In the genomic region with DNA sequence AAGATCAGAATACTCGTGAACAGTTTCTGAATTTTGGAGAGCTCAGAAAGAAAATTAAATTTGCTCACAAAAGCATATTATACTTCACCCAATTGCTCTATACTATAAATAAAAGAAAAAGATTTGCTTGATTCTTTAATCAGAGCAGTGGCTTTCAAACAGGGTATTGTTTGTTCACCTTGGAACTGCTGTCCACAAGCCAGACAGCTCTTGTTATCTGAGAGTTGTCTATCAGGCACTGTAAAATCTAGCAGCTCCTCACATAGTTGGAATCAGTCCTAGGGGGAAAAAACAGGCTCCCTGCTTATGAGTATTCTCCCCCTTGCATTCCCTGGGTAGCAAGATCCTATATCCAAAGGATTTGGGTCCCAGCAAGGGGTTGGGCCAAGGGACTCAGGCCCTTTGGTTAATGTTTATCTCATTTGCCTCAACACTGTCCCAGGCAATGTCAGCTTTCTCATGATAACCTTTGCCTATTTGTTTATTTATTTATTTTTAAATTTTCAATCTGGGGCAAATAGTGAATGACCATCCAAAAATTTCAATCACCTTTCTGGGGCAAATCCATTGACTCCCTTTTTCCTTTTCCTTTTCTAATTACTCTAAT, we compare ENCODE assay signal across 9 cellular contexts. TPM values are rescaled to one million over a fixed set of nuclear protein-coding genes. Genes with fewer than 3 reads are reported as not detected.
"Had no signal": no experiment of that assay in that cellular context is flagged by ENCODE, and none has a peak within 500 bp of the region (broad histone marks: within the 10 kb centered on the region; RNA-seq: fewer than 3 reads in every experiment).

No MANE protein-coding gene starts in this region.

- DNase-seq: IMR-90, KBM-7, KG1 had no signal

- H3K4me3 ChIP-seq: K562 had no signal

- FAIRE-seq: HTR-8/SVneo, K562 had no signal

- ATAC-seq: K562 had no signal

- H3K27ac ChIP-seq: HL-60 had no signal

RNA-seq across cellular contexts. Expression of gene MAGEB16, which starts 24.1 kb away (rescaled TPM):
- total RNA-seq: HT-29, HT1080, IMR-90 had no signal
- polyA plus RNA-seq: IgD-negative memory B cell, IMR-90 had no signal
